In the genomic region with DNA sequence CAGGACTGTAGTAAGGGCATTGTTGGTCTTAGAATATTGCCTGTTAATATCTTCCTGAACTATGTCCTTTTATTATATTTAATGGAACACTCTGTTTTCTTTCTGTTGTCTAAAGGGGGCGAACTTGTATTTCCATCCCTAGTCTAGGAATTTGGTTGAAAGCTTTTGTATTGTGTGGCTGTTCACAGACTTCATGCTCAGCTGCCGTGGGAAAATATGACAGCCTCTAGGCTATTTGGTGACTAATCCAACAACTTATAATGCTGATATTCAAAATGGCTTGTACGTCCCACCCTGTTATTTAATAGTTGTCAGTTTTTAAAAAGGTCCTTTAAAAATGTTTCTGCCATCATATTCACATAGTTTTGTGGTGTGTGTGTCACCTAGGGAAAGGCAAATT, we compare ENCODE assay signal across 2 cellular contexts.
TF ChIP-seq lines count a peak whose summit lies in the region.

No MANE protein-coding gene starts in this region.

TF ChIP-seq in IMR-90, 13 proteins besides CTCF, POLR2A, EP300 and RAD21:
- TF ChIP-seq, protein P1, sequence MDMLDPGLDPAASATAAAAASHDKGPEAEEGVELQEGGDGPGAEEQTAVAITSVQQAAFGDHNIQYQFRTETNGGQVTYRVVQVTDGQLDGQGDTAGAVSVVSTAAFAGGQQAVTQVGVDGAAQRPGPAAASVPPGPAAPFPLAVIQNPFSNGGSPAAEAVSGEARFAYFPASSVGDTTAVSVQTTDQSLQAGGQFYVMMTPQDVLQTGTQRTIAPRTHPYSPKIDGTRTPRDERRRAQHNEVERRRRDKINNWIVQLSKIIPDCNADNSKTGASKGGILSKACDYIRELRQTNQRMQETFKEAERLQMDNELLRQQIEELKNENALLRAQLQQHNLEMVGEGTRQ (IDR thresholded peaks at IDR 0.05; ENCODE audit: low read depth, low read length), result no peak
- TF ChIP-seq MAFK (IDR thresholded peaks at IDR 0.05; ENCODE audit: low read depth, low read length), result 0 out of 2 replicates have a peak, but pooled peaks have one; percentile 6
- TF ChIP-seq, protein P2, sequence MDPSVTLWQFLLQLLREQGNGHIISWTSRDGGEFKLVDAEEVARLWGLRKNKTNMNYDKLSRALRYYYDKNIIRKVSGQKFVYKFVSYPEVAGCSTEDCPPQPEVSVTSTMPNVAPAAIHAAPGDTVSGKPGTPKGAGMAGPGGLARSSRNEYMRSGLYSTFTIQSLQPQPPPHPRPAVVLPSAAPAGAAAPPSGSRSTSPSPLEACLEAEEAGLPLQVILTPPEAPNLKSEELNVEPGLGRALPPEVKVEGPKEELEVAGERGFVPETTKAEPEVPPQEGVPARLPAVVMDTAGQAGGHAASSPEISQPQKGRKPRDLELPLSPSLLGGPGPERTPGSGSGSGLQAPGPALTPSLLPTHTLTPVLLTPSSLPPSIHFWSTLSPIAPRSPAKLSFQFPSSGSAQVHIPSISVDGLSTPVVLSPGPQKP (IDR thresholded peaks at IDR 0.05; ENCODE audit: borderline replicate concordance, low read depth, low read length), result no peak
- TF ChIP-seq SMC3 (IDR thresholded peaks at IDR 0.05; ENCODE audit: low read depth, low read length), result peak; percentile 32; the same call in 1 of the 2 replicates

TF ChIP-seq in HepG2, 621 proteins besides CTCF, POLR2A, EP300 and RAD21:
- TF ChIP-seq STAG1 (CRISPR knock-in tag; IDR thresholded peaks at IDR 0.05) (peak; percentile 30; the same call in 1 of the 2 replicates), ZNF234 (CRISPR knock-in tag; conservative IDR thresholded peaks at IDR 0.05) (no peak), ATF3 (CRISPR knock-in tag; IDR thresholded peaks at IDR 0.05) (no peak)
TF ChIP-seq in HepG2: peak in this region for 1.
